In the genomic region with DNA sequence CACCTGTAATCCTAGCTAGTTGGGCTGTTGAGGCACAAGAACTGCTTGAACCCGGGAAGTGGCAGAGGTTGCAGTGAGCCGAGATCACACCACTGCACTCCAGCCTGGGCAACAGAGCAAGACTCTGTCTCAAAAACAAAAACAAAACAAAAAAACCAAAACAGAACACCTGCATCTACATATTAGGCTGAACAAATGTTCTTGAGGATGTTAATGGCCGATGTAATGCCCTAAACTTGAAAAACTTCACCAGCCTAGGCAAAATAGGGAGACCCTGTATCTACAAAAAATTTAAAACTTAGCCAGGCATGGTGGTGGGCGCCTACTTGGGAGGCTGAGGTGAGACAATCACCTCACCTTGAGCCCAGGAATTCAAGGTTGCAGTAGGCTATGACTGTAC, we compare ENCODE assay signal across 18 cellular contexts. TPM values are rescaled to one million over a fixed set of nuclear protein-coding genes. Genes with fewer than 3 reads are reported as not detected.
A peak's percentile ranks its signal among the peaks of the same experiment; 100 is the strongest.
DNase-seq lines count a peak whose midpoint lies in the region; ATAC-seq and TF ChIP-seq lines count a peak whose summit lies in the region.
"Had no signal": no experiment of that assay in that cellular context is flagged by ENCODE, and none has a peak within 500 bp of the region (broad histone marks: within the 10 kb centered on the region; RNA-seq: fewer than 3 reads in every experiment).

No MANE protein-coding gene starts in this region.

- peaks cover 57% of the 10 kb centered on the region for H3K4me1 Mint-ChIP-seq in activated T-cell treated with anti-CD3 and anti-CD28 coated beads, Interleukin-2, amount 50 U/mL, for 24 hours (ENCODE audit: low read depth)
- H3K4me1 Mint-ChIP-seq in chondrocyte (ENCODE audit: low read depth) = peaks cover 59% of the 10 kb centered on the region

- POLR2A ChIA-PET in HEK293 (lab: Yijun Ruan, JAX) = interaction anchor here (1.5 kb wide), 1 partner anchor 18 kb away, joined by 4 read pairs; a partner anchor contains a TSS

- H3K36me3 Mint-ChIP-seq in activated T-cell treated with anti-CD3 and anti-CD28 coated beads, Interleukin-2, amount 50 U/mL, for 24 hours (ENCODE audit: low read depth) = peaks cover 34% of the 10 kb centered on the region
- H3K36me3 Mint-ChIP-seq in chondrocyte (ENCODE audit: low read depth) = no peaks in the 10 kb centered on the region

- TF ChIP-seq CTCF in HEK293 (tag by site-specific recombination; IDR thresholded peaks at IDR 0.05) (no peak), chondrocyte (IDR thresholded peaks at IDR 0.05) (no peak), gastrocnemius medialis (IDR thresholded peaks at IDR 0.05 in 4 of 5, conservative IDR thresholded peaks at IDR 0.05 in 1 of 5) (no peak)

- in situ Hi-C loops in gastrocnemius medialis (cut with MboI; ENCODE audit: low sequenced_read_pairs in 4 of 4) = loop anchor here in 1 of 4 donors (10.0 kb wide), 1 partner anchor 186 kb away; no protein-coding TSS in a partner anchor

- H3K4me1 ChIP-seq in HEK293 (ENCODE audit: control insufficient read depth, insufficient read depth, low read length) = no peaks in the 10 kb centered on the region
- H3K4me1 ChIP-seq in gastrocnemius medialis = peaks cover 67 to 75% of the 10 kb centered on the region in 2 donors
- H3K4me1 ChIP-seq in SJCRH30 = no peaks in the 10 kb centered on the region

- H3K27ac ChIP-seq in HEK293 (ENCODE audit: extremely low read depth, low read depth, low read length) = no peak overlapping the region
- peak overlapping the region in 3 of 4 donors; percentile 16 to 73 (median 61) for H3K27ac ChIP-seq in gastrocnemius medialis
- H3K27ac ChIP-seq in SJCRH30 = no peak overlapping the region
- H3K27ac ChIP-seq: 22Rv1, A549, C4-2B had no signal

- no peaks in the 10 kb centered on the region for H3K27me3 Mint-ChIP-seq in activated T-cell treated with anti-CD3 and anti-CD28 coated beads, Interleukin-2, amount 50 U/mL, for 24 hours
- no peaks in the 10 kb centered on the region for H3K27me3 Mint-ChIP-seq in chondrocyte (ENCODE audit: low read depth)
- H3K27me3 Mint-ChIP-seq: CD4-positive, alpha-beta memory T cell had no signal

- H3K4me3 ChIP-seq in HEK293 (ENCODE audit: low read depth, low read length) (no peak overlapping the region), gastrocnemius medialis (no peak overlapping the region), SJCRH30 (no peak overlapping the region)
- H3K4me3 ChIP-seq: A549, GM23338 had no signal

- no peaks in the 10 kb centered on the region for H3K9me3 Mint-ChIP-seq in activated T-cell treated with anti-CD3 and anti-CD28 coated beads, Interleukin-2, amount 50 U/mL, for 24 hours
- no peaks in the 10 kb centered on the region for H3K9me3 Mint-ChIP-seq in chondrocyte (ENCODE audit: low read depth)
- H3K9me3 Mint-ChIP-seq: HFFc6 had no signal

- intact Hi-C loops in gastrocnemius medialis (cut with DNase I; ENCODE audit: low total_unique reads) = no loop called here

- H3K27ac Mint-ChIP-seq in activated T-cell treated with anti-CD3 and anti-CD28 coated beads, Interleukin-2, amount 50 U/mL, for 24 hours = peak overlapping the region; percentile 47
- H3K27ac Mint-ChIP-seq in chondrocyte (ENCODE audit: unreplicated experiment) = peak overlapping the region; percentile 85
- H3K27ac Mint-ChIP-seq: GM23338 had no signal

- TF ChIP-seq POLR2A in gastrocnemius medialis (IDR thresholded peaks at IDR 0.05) = no peak

- DNase-seq in activated T-cell treated with anti-CD3 and anti-CD28 coated beads, Interleukin-2, amount 50 U/mL, for 24 hours = no peak
- DNase-seq in activated T-cell treated with anti-CD3 and anti-CD28 coated beads for 4 hours (no peak), chondrocyte (ENCODE audit: low spot score) (no peak), gastrocnemius medialis (no peak), SJCRH30 (no peak)
- DNase-seq in activated CD4-positive, alpha-beta T cell treated with anti-CD3 and anti-CD28 coated beads, Interleukin-2, amount 50 U/mL, for 48 hours = no peak
- DNase-seq: AML-193; CD4-positive, alpha-beta memory T cell; DMS153; DMS79; GDM1; HCEC 1CT; HFFc6 had no signal

- H3K9me3 ChIP-seq in HEK293 (ENCODE audit: control insufficient read depth, insufficient read depth, low read depth, low read length) (no peaks in the 10 kb centered on the region), gastrocnemius medialis (no peaks in the 10 kb centered on the region), SJCRH30 (replicated peaks) (no peaks in the 10 kb centered on the region)
- H3K9me3 ChIP-seq: A549 had no signal

- no peaks in the 10 kb centered on the region for H3K27me3 ChIP-seq in gastrocnemius medialis
- no peaks in the 10 kb centered on the region for H3K27me3 ChIP-seq in SJCRH30

- no peak for ATAC-seq in gastrocnemius medialis
- ATAC-seq: A549, GM23338 had no signal

- H3K4me3 Mint-ChIP-seq in activated T-cell treated with anti-CD3 and anti-CD28 coated beads, Interleukin-2, amount 50 U/mL, for 24 hours = no peak overlapping the region
- no peak overlapping the region for H3K4me3 Mint-ChIP-seq in chondrocyte (ENCODE audit: unreplicated experiment)
- H3K4me3 Mint-ChIP-seq: GM23338 had no signal

- H3K36me3 ChIP-seq in HEK293 (ENCODE audit: control insufficient read depth in 2 of 2, insufficient read depth in 1 of 2, low read length in 2 of 2) (no peaks in the 10 kb centered on the region; a peak in 1 of 3 replicates), gastrocnemius medialis (no peaks in the 10 kb centered on the region), SJCRH30 (no peaks in the 10 kb centered on the region; the same call in 1 of the 2 replicates)

- CTCF ChIA-PET in HEK293 (lab: Yijun Ruan, JAX) = no interaction called here

TF ChIP-seq in HEK293, 187 proteins besides CTCF, POLR2A, EP300 and RAD21:
- TF ChIP-seq ZNF530 (tag by site-specific recombination; IDR thresholded peaks at IDR 0.05; ENCODE audit: low read depth) (no peak), ZNF214 (tag by site-specific recombination; IDR thresholded peaks at IDR 0.05; ENCODE audit: borderline replicate concordance) (peak; percentile 96)

RNA-seq across cellular contexts. Expression of a gene that starts 17.8 kb away (rescaled TPM):
- total RNA-seq in chondrocyte (82.5 to 85.5 TPM (median 84.0 TPM) in 3 replicates), gastrocnemius medialis (10 to 100 TPM; 58.5 to 99.5 (median 81.8) TPM)
- total RNA-seq in SJCRH30 (2014; rRNA removed; shearing (Covaris generic)) = 106 and 119 TPM in 2 replicates

RNA-seq across cellular contexts. Expression of a gene that starts 19.5 kb away (rescaled TPM):
- total RNA-seq in chondrocyte (11.8 to 17.2 TPM (median 15.1 TPM) in 3 replicates), gastrocnemius medialis (10 to 100 TPM; 19.5 to 32.0 (median 22.0) TPM)
- 47.6 and 50.6 TPM in 2 replicates for total RNA-seq in SJCRH30 (2014; rRNA removed; shearing (Covaris generic))

RNA-seq across cellular contexts. Expression of a gene that starts 44.7 kb away (rescaled TPM):
- total RNA-seq in chondrocyte (0.90 to 2.8 TPM (median 0.90 TPM) in 3 replicates), gastrocnemius medialis (1 to 10 TPM in 2 of 4 donors, under 1 TPM in 2; 0.12 to 6.9 (median 0.60) TPM)
- 0.46 and 1.3 TPM in 2 replicates for total RNA-seq in SJCRH30 (2014; rRNA removed; shearing (Covaris generic))

Comparison
In these comparisons a context has a peak if more than half of its experiments do, and no peak if none do; other contexts are left out.
1. H3K27ac ChIP-seq: peak in gastrocnemius medialis (3 of 4); none in HEK293 (single experiment) and SJCRH30 (single experiment).